In the genomic region with DNA sequence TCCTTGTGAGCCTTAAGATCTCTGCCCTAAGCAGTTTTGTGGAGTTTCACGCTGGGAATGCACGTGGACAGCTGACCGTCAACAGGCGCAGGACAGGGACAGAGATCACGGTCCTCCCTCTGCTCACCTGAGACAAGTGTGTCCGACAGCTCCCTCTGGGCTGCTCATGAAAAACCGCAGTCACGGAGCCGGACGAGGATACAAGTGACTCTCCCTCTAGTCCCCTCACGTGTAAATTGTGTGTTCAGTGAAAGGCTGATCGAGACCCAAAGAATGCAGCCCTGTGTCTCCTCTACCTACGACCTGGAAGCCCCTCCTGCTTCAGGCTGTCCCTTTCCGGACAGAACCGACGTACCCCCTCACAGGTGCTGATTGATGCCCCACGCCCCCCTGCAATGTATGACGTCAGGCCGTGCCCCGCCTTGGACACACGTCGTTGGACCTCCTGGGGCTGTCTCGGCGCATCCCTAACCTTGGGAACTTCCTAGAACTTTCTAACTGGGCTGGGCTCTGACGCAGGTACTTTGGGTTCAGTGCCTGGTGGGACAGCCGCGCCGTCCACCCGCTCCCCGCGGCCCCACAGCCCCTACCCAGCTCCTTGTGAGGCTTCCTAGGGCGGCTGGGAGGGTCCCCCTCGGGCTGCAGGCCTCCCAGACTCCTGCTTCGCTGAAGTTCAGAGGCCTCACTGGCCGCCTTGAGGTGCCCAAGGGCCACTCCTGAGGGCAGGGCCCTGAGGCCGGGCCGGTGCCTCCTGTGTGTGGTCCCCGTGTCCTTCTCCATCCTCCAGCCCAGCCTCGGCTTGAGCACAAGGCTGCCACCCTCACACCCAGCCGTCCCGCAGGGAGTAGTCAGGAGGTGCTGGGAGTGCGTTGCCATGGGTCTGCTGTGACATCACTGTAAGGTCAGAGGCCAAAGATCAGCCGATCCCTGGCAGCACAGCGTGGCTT, we compare ENCODE assay signal across 19 cellular contexts. TPM values are rescaled to one million over a fixed set of nuclear protein-coding genes. Genes with fewer than 3 reads are reported as not detected.
DNase-seq lines count a peak whose midpoint lies in the region; ATAC-seq, FAIRE-seq and TF ChIP-seq lines count a peak whose summit lies in the region.
"Had no signal": no experiment of that assay in that cellular context is flagged by ENCODE, and none has a peak within 500 bp of the region (broad histone marks: within the 10 kb centered on the region; RNA-seq: fewer than 3 reads in every experiment).

TSS of gene C13orf46 (minus strand) at position 859 of the 947 bp plus-strand sequence. CDS start at position 780, 79 bp downstream.

- WGBS in stomach, 5 donors: 90 to 94% (median 90%) methylated on average over 25 to 44 of the region's 44 CpGs

- H3K36me3 ChIP-seq in NT2/D1 (ENCODE audit: insufficient read depth, insufficient read length, low read length) (peaks cover 33% of the 10 kb centered on the region), bronchial epithelial cell (ENCODE audit: control insufficient read depth, insufficient read depth, low read length) (no peaks in the 10 kb centered on the region), mucosa of descending colon (ENCODE audit: low read depth) (no peaks in the 10 kb centered on the region), stomach (peaks cover 5 to 44% (median 41%) of the 10 kb centered on the region in 4 donors)

- intact Hi-C loops in mucosa of descending colon (cut with DNase I, micrococcal nuclease) (no loop called here), stomach (cut with DNase I; ENCODE audit: low total_unique reads) (no loop called here)

- no peak for ATAC-seq in mucosa of descending colon
- no peak for ATAC-seq in HG02571 (IDR thresholded peaks at IDR 0.05; ENCODE audit: unreplicated experiment)
- ATAC-seq: left colon had no signal

- no peak for TF ChIP-seq POLR2A in stomach (IDR thresholded peaks at IDR 0.05)

- peak within 1 kb of the TSS; percentile 47 for H3K9ac ChIP-seq in NT2/D1 (ENCODE audit: insufficient read length, low read depth)
- H3K9ac ChIP-seq: BLaER1 had no signal

- no peaks in the 10 kb centered on the region for H3K27me3 ChIP-seq in NT2/D1 (ENCODE audit: insufficient read depth, insufficient read length)
- no peaks in the 10 kb centered on the region for H3K27me3 ChIP-seq in bronchial epithelial cell (ENCODE audit: control insufficient read depth, insufficient read depth, low read length)
- H3K27me3 ChIP-seq in stomach: no peaks in the 10 kb centered on the region
- H3K27me3 ChIP-seq: BLaER1, SJSA1, tibial artery had no signal

- TF ChIP-seq CTCF in bronchial epithelial cell (IDR thresholded peaks at IDR 0.05; ENCODE audit: insufficient read depth, low read length, severe bottlenecking): no peak
- TF ChIP-seq CTCF in mucosa of descending colon (IDR thresholded peaks at IDR 0.05): no peak
- no peak for TF ChIP-seq CTCF in stomach (IDR thresholded peaks at IDR 0.05)
- TF ChIP-seq CTCF in GM10266 (IDR thresholded peaks at IDR 0.05; ENCODE audit: control insufficient read depth, insufficient read depth, low read depth, missing control alignments): no peak

- H3K9me3 ChIP-seq in NT2/D1 (ENCODE audit: insufficient read depth, low read length) (no peaks in the 10 kb centered on the region), mucosa of descending colon (no peaks in the 10 kb centered on the region), stomach (no peaks in the 10 kb centered on the region)
- H3K9me3 ChIP-seq: BLaER1, SJSA1, tibial artery had no signal

- no peak for TF ChIP-seq EP300 in stomach (IDR thresholded peaks at IDR 0.05)

- H3K27ac ChIP-seq in stomach: peak within 1 kb of the TSS in 3 of 5 donors; percentile 4 to 94 (median 92)
- H3K27ac ChIP-seq: BLaER1, SJSA1, tibial artery had no signal

- H3K4me1 ChIP-seq in NT2/D1 (ENCODE audit: insufficient read depth, insufficient read length) (peaks cover 7% of the 10 kb centered on the region), mucosa of descending colon (ENCODE audit: low read depth) (peaks cover 22% of the 10 kb centered on the region), stomach (peaks cover 19 to 55% (median 49%) of the 10 kb centered on the region in 4 donors)
- H3K4me1 ChIP-seq: BLaER1 had no signal

- H3K4me3 ChIP-seq in NT2/D1 (ENCODE audit: insufficient read length, low read depth) (no peak within 1 kb of the TSS), bronchial epithelial cell (ENCODE audit: low read depth, low read length) (no peak within 1 kb of the TSS), mucosa of descending colon (no peak within 1 kb of the TSS), stomach (no peak within 1 kb of the TSS)
- H3K4me3 ChIP-seq: BLaER1, SJSA1, tibial artery had no signal

- DNase-seq in NT2/D1 (ENCODE audit: low read depth, low spot score): no peak
- DNase-seq in bronchial epithelial cell (ENCODE audit: low read depth): no peak
- DNase-seq in mucosa of descending colon: peak in 2 of 3 donors; percentile 21 to 39
- DNase-seq in stomach: no peak
- DNase-seq in GM10266 (ENCODE audit: extremely low spot score): no peak
- no peak for DNase-seq in NCI-H526 treated with DMSO at 0.1 percent for 48 hours (lab: John Stamatoyannopoulos, UW)
- DNase-seq: activated CD4-positive, alpha-beta T cell treated with anti-CD3 and anti-CD28 coated beads for 1 hour; activated T-cell treated with anti-CD3 and anti-CD28 coated beads for 4 hours; central memory CD4-positive, alpha-beta T cell; DMS53; NCI-H1694 treated with DMSO at 0.1 percent for 48 hours; stimulated activated CD4-positive, alpha-beta T cell treated with anti-CD3 and anti-CD28 coated beads, Interleukin-2, amount 100 ng/mL, for 24 hours had no signal

- FAIRE-seq in bronchial epithelial cell (lab: Jason Lieb, UNC): peak; percentile 47

RNA-seq across cellular contexts. Expression of gene C13orf46, which starts in this region (rescaled TPM):
- total RNA-seq in bronchial epithelial cell: not detected in 2 replicates
- total RNA-seq in mucosa of descending colon: 1 to 10 TPM; 1.3 to 1.8 (median 1.6) TPM
- 10 to 100 TPM in 2 of 5 donors, 1 to 10 TPM in 1, under 1 TPM in 1, not detected in 1; 0.58 to 32.6 (median 12.0) TPM for total RNA-seq in stomach
- polyA plus RNA-seq in stomach: 10 to 100 TPM in 1 of 3 donors, 1 to 10 TPM in 1, under 1 TPM in 1; 0.95 to 17.6 (median 8.7) TPM
- total RNA-seq: myocyte, NCI-H460, SJSA1 had no signal

Comparison
In these comparisons a context has a peak if more than half of its experiments do, and no peak if none do; other contexts are left out.
1. DNase-seq: peak in mucosa of descending colon (2 of 3); none in NT2/D1 (single experiment), bronchial epithelial cell (single experiment), stomach (single experiment), GM10266 (single experiment) and NCI-H526 treated with DMSO at 0.1 percent for 48 hours (single experiment).